ENCODE assay signal across 31 cellular contexts in genomic region chr9:93419023-93419422, GRCh38.
"Had no signal": no experiment of that assay in that cellular context is flagged by ENCODE, and none has a peak within 500 bp of the region (broad histone marks: within the 10 kb centered on the region; RNA-seq: fewer than 3 reads in every experiment).

No MANE protein-coding gene starts in this region.

- H3K4me3 Mint-ChIP-seq: natural killer cell; nephron; neural progenitor cell; stimulated activated memory B cell treated with anti-CD40 and anti-IgM and Interleukin-4, amounts not matched to agents 10 μg/mL and 1 μg/mL and 100 μg/mL, for 72 hours; stimulated activated naive CD8-positive, alpha-beta T cell treated with anti-CD3 and anti-CD28 coated beads, Interleukin-15, amount 100 ng/mL, for 72 hours; type B pancreatic cell had no signal

- H3K9ac ChIP-seq: neural progenitor cell, parathyroid adenoma had no signal

- H3K4me1 Mint-ChIP-seq: natural killer cell; nephron; neural progenitor cell; stimulated activated memory B cell treated with anti-CD40 and anti-IgM and Interleukin-4, amounts not matched to agents 10 μg/mL and 1 μg/mL and 100 μg/mL, for 72 hours had no signal

- H3K4me2 ChIP-seq: neural progenitor cell, smooth muscle cell had no signal

- H3K36me3 ChIP-seq: neural progenitor cell, ovary, spleen, suprapubic skin, tibial artery, transverse colon, upper lobe of right lung, uterus had no signal

- H3K27me3 Mint-ChIP-seq: progenitor cell of endocrine pancreas, type B pancreatic cell had no signal

- DNase-seq: natural killer cell; occipital lobe; ovary; posterior cingulate gyrus; psoas muscle; right cardiac atrium; spleen; stimulated activated CD4-positive, alpha-beta T cell treated with anti-CD3 and anti-CD28 coated beads, Interleukin-12 subunit alpha, Interleukin-12 subunit beta, amount 100 ng/mL, for 4 hours; stimulated activated CD4-positive, alpha-beta T cell treated with anti-CD3 and anti-CD28 coated beads, Interleukin-1b, Interleukin-23, amount 100 ng/mL, for 48 hours; stimulated activated CD4-positive, alpha-beta T cell treated with anti-CD3 and anti-CD28 coated beads, Interleukin-4, amount 100 ng/mL, for 1 hour; stimulated activated CD4-positive, alpha-beta T cell treated with anti-CD3 and anti-CD28 coated beads, Interleukin-4, amount 100 ng/mL, for 4 hours; stimulated activated CD8-positive, alpha-beta memory T cell treated with anti-CD3 and anti-CD28 coated beads, Interleukin-4, amount 100 ng/mL, for 48 hours; stimulated activated naive CD4-positive, alpha-beta T cell; stimulated activated naive CD8-positive, alpha-beta T cell treated with anti-CD3 and anti-CD28 coated beads, Interleukin-15, amount 100 ng/mL, for 72 hours; stimulated activated naive CD8-positive, alpha-beta T cell treated with anti-CD3 and anti-CD28 coated beads, Interleukin-15, Interleukin-2, amounts not matched to agents 100 U/mL and 50 U/mL, for 24 hours; substantia nigra; testis; tibial artery; transverse colon; upper lobe of right lung; uterus had no signal

- ATAC-seq: natural killer cell; psoas muscle; right cardiac atrium; sciatic nerve; stimulated activated memory B cell treated with anti-CD40 and anti-IgM and Interleukin-4, amounts not matched to agents 10 μg/mL and 1 μg/mL and 100 μg/mL, for 72 hours; stimulated activated naive CD8-positive, alpha-beta T cell treated with anti-CD3 and anti-CD28 coated beads, Interleukin-15, amount 100 ng/mL, for 72 hours; stimulated activated naive CD8-positive, alpha-beta T cell treated with anti-CD3 and anti-CD28 coated beads, Interleukin-15, Interleukin-2, amounts not matched to agents 100 U/mL and 50 U/mL, for 24 hours; upper lobe of right lung had no signal

- H3K4me3 ChIP-seq: neural progenitor cell, ovary, psoas muscle, skin epidermis, smooth muscle cell, spleen, suprapubic skin, testis, tibial artery, transverse colon, upper lobe of right lung, uterus had no signal

- H3K27me3 ChIP-seq: neural progenitor cell, ovary, suprapubic skin, testis, upper lobe of right lung, uterus had no signal

- H3K9me3 ChIP-seq: testis had no signal

- H3K27ac Mint-ChIP-seq: natural killer cell; nephron; neural progenitor cell; progenitor cell of endocrine pancreas; stimulated activated memory B cell treated with anti-CD40 and anti-IgM and Interleukin-4, amounts not matched to agents 10 μg/mL and 1 μg/mL and 100 μg/mL, for 72 hours; stimulated activated naive CD8-positive, alpha-beta T cell treated with anti-CD3 and anti-CD28 coated beads, Interleukin-15, amount 100 ng/mL, for 72 hours; type B pancreatic cell had no signal

- H2AFZ ChIP-seq: neural progenitor cell, parathyroid adenoma had no signal

- H3K4me1 ChIP-seq: neural progenitor cell, parathyroid adenoma, psoas muscle, spleen, suprapubic skin, testis, tibial artery, upper lobe of right lung, uterus had no signal

- H3K79me2 ChIP-seq: parathyroid adenoma had no signal

- H3K27ac ChIP-seq: neural progenitor cell, ovary, parathyroid adenoma, psoas muscle, skin epidermis, spleen, suprapubic skin, testis, tibial artery, transverse colon, upper lobe of right lung, uterus had no signal

- H3K36me3 Mint-ChIP-seq: stimulated activated memory B cell treated with anti-CD40 and anti-IgM and Interleukin-4, amounts not matched to agents 10 μg/mL and 1 μg/mL and 100 μg/mL, for 72 hours; type B pancreatic cell had no signal
